20 cellular contexts compared by ENCODE assay signal in the genomic region with DNA sequence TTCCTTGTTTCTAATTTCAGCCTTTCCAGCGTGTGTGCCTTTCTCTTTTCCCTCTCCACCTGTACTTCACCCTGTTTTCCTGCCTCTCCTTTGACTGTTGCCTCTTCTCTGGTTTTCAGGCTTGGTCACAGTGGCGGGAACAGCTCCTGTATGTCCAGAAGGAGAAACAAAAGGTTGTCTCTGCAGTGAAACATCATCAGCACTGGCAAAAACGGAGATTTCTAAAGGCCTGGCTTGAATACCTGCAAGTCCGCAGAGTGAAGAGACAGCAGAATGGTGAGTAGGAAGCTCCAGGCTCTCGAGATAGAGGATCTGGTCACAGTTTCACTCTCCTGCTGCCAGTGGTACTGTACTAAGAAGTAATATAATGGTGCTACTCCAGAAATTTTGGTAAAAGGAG.
DNase-seq lines count a peak whose midpoint lies in the region; ATAC-seq and TF ChIP-seq lines count a peak whose summit lies in the region.
"Had no signal": no experiment of that assay in that cellular context is flagged by ENCODE, and none has a peak within 500 bp of the region (broad histone marks: within the 10 kb centered on the region; RNA-seq: fewer than 3 reads in every experiment).

No MANE protein-coding gene starts in this region.

- no peak for TF ChIP-seq CTCF in CD8-positive, alpha-beta T cell (IDR thresholded peaks at IDR 0.05)
- TF ChIP-seq CTCF in nephron progenitor cell (IDR thresholded peaks at IDR 0.05) = no peak

- peaks cover 15% of the 10 kb centered on the region for H3K4me1 Mint-ChIP-seq in activated T-cell treated with anti-CD3 and anti-CD28 coated beads, Interleukin-2, amount 50 U/mL, for 24 hours (ENCODE audit: low read depth)
- peaks cover 3% of the 10 kb centered on the region for H3K4me1 Mint-ChIP-seq in CD8-positive, alpha-beta T cell (ENCODE audit: low read depth)
- H3K4me1 Mint-ChIP-seq in activated T-helper 1 cell treated with anti-CD3 and anti-CD28 coated beads, Interleukin-12 subunit alpha, Interleukin-12 subunit beta, Interleukin-2, Interleukin-4 antibody, amounts not matched to agents 30 ng/mL and 10 ng/mL and 1 ng/mL, durations not matched to agents 14 hours and 24 hours and 36 hours (ENCODE audit: low read depth) = peaks cover 17% of the 10 kb centered on the region
- H3K4me1 Mint-ChIP-seq in nephron progenitor cell = no peaks in the 10 kb centered on the region
- H3K4me1 Mint-ChIP-seq: H9 had no signal

- no peak overlapping the region for H3K27ac ChIP-seq in CD8-positive, alpha-beta T cell (ENCODE audit: low read depth, low read length)
- H3K27ac ChIP-seq: A549 had no signal

- no peaks in the 10 kb centered on the region for H3K9me3 Mint-ChIP-seq in activated T-cell treated with anti-CD3 and anti-CD28 coated beads, Interleukin-2, amount 50 U/mL, for 24 hours
- H3K9me3 Mint-ChIP-seq in CD8-positive, alpha-beta T cell = no peaks in the 10 kb centered on the region
- H3K9me3 Mint-ChIP-seq in activated T-helper 1 cell treated with anti-CD3 and anti-CD28 coated beads, Interleukin-12 subunit alpha, Interleukin-12 subunit beta, Interleukin-2, Interleukin-4 antibody, amounts not matched to agents 30 ng/mL and 10 ng/mL and 1 ng/mL, durations not matched to agents 14 hours and 24 hours and 36 hours = no peaks in the 10 kb centered on the region
- H3K9me3 Mint-ChIP-seq in nephron progenitor cell = no peaks in the 10 kb centered on the region
- H3K9me3 Mint-ChIP-seq: H9, HFFc6 had no signal

- intact Hi-C loops in CD8-positive, alpha-beta T cell (cut with DNase I, micrococcal nuclease) = no loop called here
- intact Hi-C loops in activated T-helper 1 cell treated with anti-CD3 and anti-CD28 coated beads, Interleukin-12 subunit alpha, Interleukin-12 subunit beta, Interleukin-2, Interleukin-4 antibody, amounts not matched to agents 30 ng/mL and 10 ng/mL and 1 ng/mL, durations not matched to agents 14 hours and 24 hours and 36 hours (cut with micrococcal nuclease) = no loop called here

- no peaks in the 10 kb centered on the region for H3K27me3 ChIP-seq in CD8-positive, alpha-beta T cell (ENCODE audit: insufficient read depth, low read length)
- H3K27me3 ChIP-seq: BE2C, MG63 had no signal

- ATAC-seq in CD8-positive, alpha-beta T cell = no peak
- no peak for ATAC-seq in GM18907 (IDR thresholded peaks at IDR 0.05; ENCODE audit: unreplicated experiment)
- ATAC-seq: A549, K562 had no signal

- peak overlapping the region; percentile 58 for H3K27ac Mint-ChIP-seq in activated T-cell treated with anti-CD3 and anti-CD28 coated beads, Interleukin-2, amount 50 U/mL, for 24 hours
- peak overlapping the region; percentile 79 for H3K27ac Mint-ChIP-seq in CD8-positive, alpha-beta T cell
- H3K27ac Mint-ChIP-seq in activated T-helper 1 cell treated with anti-CD3 and anti-CD28 coated beads, Interleukin-12 subunit alpha, Interleukin-12 subunit beta, Interleukin-2, Interleukin-4 antibody, amounts not matched to agents 30 ng/mL and 10 ng/mL and 1 ng/mL, durations not matched to agents 14 hours and 24 hours and 36 hours = peak overlapping the region; percentile 79
- H3K27ac Mint-ChIP-seq in nephron progenitor cell = peak overlapping the region; percentile 84
- H3K27ac Mint-ChIP-seq: HFFc6 had no signal

- H3K4me1 ChIP-seq in CD8-positive, alpha-beta T cell (ENCODE audit: insufficient read depth, low read length) = no peaks in the 10 kb centered on the region
- H3K4me1 ChIP-seq: A549, BE2C had no signal

- CTCF ChIA-PET in CD8-positive, alpha-beta T cell (lab: Charles Lee) = no interaction called here

- H3K36me3 Mint-ChIP-seq in activated T-cell treated with anti-CD3 and anti-CD28 coated beads, Interleukin-2, amount 50 U/mL, for 24 hours (ENCODE audit: low read depth) = peaks cover 89% of the 10 kb centered on the region
- H3K36me3 Mint-ChIP-seq in CD8-positive, alpha-beta T cell = peaks cover 78% of the 10 kb centered on the region
- H3K36me3 Mint-ChIP-seq in activated T-helper 1 cell treated with anti-CD3 and anti-CD28 coated beads, Interleukin-12 subunit alpha, Interleukin-12 subunit beta, Interleukin-2, Interleukin-4 antibody, amounts not matched to agents 30 ng/mL and 10 ng/mL and 1 ng/mL, durations not matched to agents 14 hours and 24 hours and 36 hours (ENCODE audit: low read depth) = peaks cover 50% of the 10 kb centered on the region
- H3K36me3 Mint-ChIP-seq in nephron progenitor cell (ENCODE audit: low read depth) = peaks cover 16% of the 10 kb centered on the region

- H3K36me3 ChIP-seq in CD8-positive, alpha-beta T cell (ENCODE audit: insufficient read depth, low read length) = peaks cover 32% of the 10 kb centered on the region

- H3K4me3 Mint-ChIP-seq in activated T-cell treated with anti-CD3 and anti-CD28 coated beads, Interleukin-2, amount 50 U/mL, for 24 hours = no peak overlapping the region
- H3K4me3 Mint-ChIP-seq in CD8-positive, alpha-beta T cell = no peak overlapping the region
- H3K4me3 Mint-ChIP-seq in activated T-helper 1 cell treated with anti-CD3 and anti-CD28 coated beads, Interleukin-12 subunit alpha, Interleukin-12 subunit beta, Interleukin-2, Interleukin-4 antibody, amounts not matched to agents 30 ng/mL and 10 ng/mL and 1 ng/mL, durations not matched to agents 14 hours and 24 hours and 36 hours = no peak overlapping the region
- no peak overlapping the region for H3K4me3 Mint-ChIP-seq in nephron progenitor cell
- H3K4me3 Mint-ChIP-seq: H9, HFFc6 had no signal

- H3K4me3 ChIP-seq in CD8-positive, alpha-beta T cell (ENCODE audit: low read depth, low read length) = no peak overlapping the region
- H3K4me3 ChIP-seq: A549, K562, MG63 had no signal

- no peaks in the 10 kb centered on the region for H3K9me3 ChIP-seq in CD8-positive, alpha-beta T cell (ENCODE audit: low read length)
- H3K9me3 ChIP-seq: A549, BE2C, MG63 had no signal

- DNase-seq in activated T-cell treated with anti-CD3 and anti-CD28 coated beads, Interleukin-2, amount 50 U/mL, for 24 hours = no peak
- DNase-seq in activated T-cell treated with anti-CD3 and anti-CD28 coated beads, Interleukin-2, amount 50 U/mL, for 1 hour = no peak
- no peak for DNase-seq in CD8-positive, alpha-beta T cell
- no peak for DNase-seq in activated T-helper 1 cell treated with anti-CD3 and anti-CD28 coated beads, Interleukin-12 subunit alpha, Interleukin-12 subunit beta, Interleukin-2, Interleukin-4 antibody, amounts not matched to agents 30 ng/mL and 10 ng/mL and 1 ng/mL, durations not matched to agents 14 hours and 24 hours and 36 hours (ENCODE audit: low spot score)
- DNase-seq in nephron progenitor cell (no peak), pons (ENCODE audit: low spot score) (no peak)
- DNase-seq: BE2C, COR-L47, DND-41, H9, HFFc6, MG63, NCI-H1417 treated with DMSO at 0.1 percent for 48 hours, NCI-H187, NCI-H446, NCI-H526, OCI-M1 had no signal

- H3K27me3 Mint-ChIP-seq in activated T-cell treated with anti-CD3 and anti-CD28 coated beads, Interleukin-2, amount 50 U/mL, for 24 hours = no peaks in the 10 kb centered on the region
- H3K27me3 Mint-ChIP-seq in CD8-positive, alpha-beta T cell (ENCODE audit: low read depth) = no peaks in the 10 kb centered on the region
- no peaks in the 10 kb centered on the region for H3K27me3 Mint-ChIP-seq in activated T-helper 1 cell treated with anti-CD3 and anti-CD28 coated beads, Interleukin-12 subunit alpha, Interleukin-12 subunit beta, Interleukin-2, Interleukin-4 antibody, amounts not matched to agents 30 ng/mL and 10 ng/mL and 1 ng/mL, durations not matched to agents 14 hours and 24 hours and 36 hours (ENCODE audit: insufficient read depth)
- peaks cover 6% of the 10 kb centered on the region for H3K27me3 Mint-ChIP-seq in nephron progenitor cell (ENCODE audit: low read depth, poor library complexity)

- POLR2A ChIA-PET in CD8-positive, alpha-beta T cell (lab: Charles Lee) = interaction anchor here (1.2 kb wide), 1 partner anchor 12 kb away, joined by 3 read pairs; no protein-coding TSS in a partner anchor
